Comparison of ENCODE assay signal across 14 cellular contexts in genomic region chr1:201490708-201491131, GRCh38. TPM values are rescaled to one million over a fixed set of nuclear protein-coding genes. Genes with fewer than 3 reads are reported as not detected.
A peak's percentile ranks its signal among the peaks of the same experiment; 100 is the strongest.
DNase-seq lines count a peak whose midpoint lies in the region; ATAC-seq, FAIRE-seq and TF ChIP-seq lines count a peak whose summit lies in the region.
"Had no signal": no experiment of that assay in that cellular context is flagged by ENCODE, and none has a peak within 500 bp of the region (broad histone marks: within the 10 kb centered on the region; RNA-seq: fewer than 3 reads in every experiment).

No MANE protein-coding gene starts in this region.

- H3K4me1 ChIP-seq in liver (ENCODE audit: control insufficient read depth in 4 of 4, insufficient read depth in 4 of 4, low read length in 3 of 4) (peaks cover 9 to 57% (median 46%) of the 10 kb centered on the region in 4 donors), HepG2 (ENCODE audit: insufficient read depth, low read length) (peaks cover 24% of the 10 kb centered on the region), suprapubic skin (peaks cover 77% of the 10 kb centered on the region)

- no peaks in the 10 kb centered on the region for H3K9me3 ChIP-seq in liver (ENCODE audit: control insufficient read depth in 4 of 4, low read length in 3 of 4)
- H3K9me3 ChIP-seq in HepG2 (ENCODE audit: low read length), result no peaks in the 10 kb centered on the region
- no peaks in the 10 kb centered on the region for H3K9me3 ChIP-seq in suprapubic skin

- no peak for DNase-seq in HepG2 (ENCODE audit: low spot score)
- DNase-seq in NCI-H2227 (lab: John Stamatoyannopoulos, UW; ENCODE audit: unreplicated experiment), result no peak
- no peak for DNase-seq in NCI-H187 (lab: John Stamatoyannopoulos, UW)
- no peak for DNase-seq in suprapubic skin (ENCODE audit: low spot score in 2 of 2)
- DNase-seq: foreskin keratinocyte, naive B cell, NCI-H1417 treated with DMSO at 0.1 percent for 48 hours, PC-9 had no signal

- H3K27me3 ChIP-seq in liver (ENCODE audit: control insufficient read depth in 4 of 4, insufficient read depth in 4 of 4, low read length in 3 of 4) (no peaks in the 10 kb centered on the region), HepG2 (ENCODE audit: control insufficient read depth in 1 of 2, insufficient read depth in 2 of 2, low read length in 2 of 2) (no peaks in the 10 kb centered on the region), suprapubic skin (no peaks in the 10 kb centered on the region)
- H3K27me3 ChIP-seq: foreskin keratinocyte had no signal

- in situ Hi-C loops in HepG2 (cut with HindIII; ENCODE audit: extremely low pct_ligation_motif_present, low pct_unique_long_range_greater_than_20kb), result no loop called here

- H4K20me1 ChIP-seq in HepG2 (ENCODE audit: insufficient read depth, low read length), result no peaks in the 10 kb centered on the region

- no peak overlapping the region for H3K4me3 Mint-ChIP-seq in dendritic cell treated with granulocyte-macrophage colony-stimulating factor and Interleukin-4, amounts not matched to agents 40 ng/mL and 50 ng/mL, for 4 days
- H3K4me3 Mint-ChIP-seq in nephron, result no peak overlapping the region
- H3K4me3 Mint-ChIP-seq: naive B cell; stimulated activated naive CD8-positive, alpha-beta T cell treated with anti-CD3 and anti-CD28 coated beads, Interleukin-15, Interleukin-2, amounts not matched to agents 100 ng/mL and 50 ng/mL, for 24 hours had no signal

- H3K27ac Mint-ChIP-seq in dendritic cell treated with granulocyte-macrophage colony-stimulating factor and Interleukin-4, amounts not matched to agents 40 ng/mL and 50 ng/mL, for 4 days, result peak overlapping the region; percentile 89
- peak overlapping the region; percentile 17 to 91 (median 88) for H3K27ac Mint-ChIP-seq in nephron
- H3K27ac Mint-ChIP-seq: stimulated activated naive CD8-positive, alpha-beta T cell treated with anti-CD3 and anti-CD28 coated beads, Interleukin-15, Interleukin-2, amounts not matched to agents 100 ng/mL and 50 ng/mL, for 24 hours had no signal

- TF ChIP-seq POLR2A in HepG2 (IDR thresholded peaks at IDR 0.05; ENCODE audit: insufficient read depth in 1 of 2, low read depth in 2 of 2, low read length in 2 of 2) (no peak), suprapubic skin (IDR thresholded peaks at IDR 0.05) (no peak)

- peaks cover 70% of the 10 kb centered on the region for H3K4me1 Mint-ChIP-seq in dendritic cell treated with granulocyte-macrophage colony-stimulating factor and Interleukin-4, amounts not matched to agents 40 ng/mL and 50 ng/mL, for 4 days (ENCODE audit: low read depth)
- peaks cover 81% of the 10 kb centered on the region for H3K4me1 Mint-ChIP-seq in nephron

- H3K36me3 Mint-ChIP-seq in dendritic cell treated with granulocyte-macrophage colony-stimulating factor and Interleukin-4, amounts not matched to agents 40 ng/mL and 50 ng/mL, for 4 days (ENCODE audit: low read depth), result peaks cover 98% of the 10 kb centered on the region
- no peaks in the 10 kb centered on the region for H3K36me3 Mint-ChIP-seq in nephron (ENCODE audit: low read depth)

- H3K79me2 ChIP-seq in HepG2 (ENCODE audit: insufficient read depth, low read length), result no peaks in the 10 kb centered on the region

- BruUV-seq in HepG2 (replicated peaks; lab: Mats Ljungman, UMichigan), result no TSS peak

- ATAC-seq in HepG2 (no peak), HG02571 (IDR thresholded peaks at IDR 0.05; ENCODE audit: unreplicated experiment) (no peak)
- ATAC-seq: activated CD4-positive, CD25-positive, alpha-beta regulatory T cell treated with anti-CD3 and anti-CD28 coated beads, Interleukin-2, amount 50 U/mL, for 24 hours; foreskin keratinocyte had no signal

- H3K9ac ChIP-seq in liver (ENCODE audit: low read depth in 1 of 2, low read length in 2 of 2), result no peak overlapping the region
- H3K9ac ChIP-seq in HepG2 (ENCODE audit: insufficient read depth, low read depth, low read length), result no peak overlapping the region

- H3K36me3 ChIP-seq in liver (ENCODE audit: control insufficient read depth in 4 of 4, insufficient read depth in 3 of 4, low read depth in 1 of 4, low read length in 3 of 4) (peaks cover 8 to 40% (median 31%) of the 10 kb centered on the region in 4 donors), HepG2 (replicated peaks in 1 of 2; ENCODE audit: control insufficient read depth in 1 of 2, insufficient read depth in 2 of 2, low read length in 2 of 2) (peaks cover 6 to 15% of the 10 kb centered on the region in 2 experiments; a peak in 2 of 5 replicates), suprapubic skin (peaks cover 29% of the 10 kb centered on the region)

- H3K9me3 Mint-ChIP-seq in dendritic cell treated with granulocyte-macrophage colony-stimulating factor and Interleukin-4, amounts not matched to agents 40 ng/mL and 50 ng/mL, for 4 days, result no peaks in the 10 kb centered on the region
- peaks cover 5% of the 10 kb centered on the region for H3K9me3 Mint-ChIP-seq in nephron
- H3K9me3 Mint-ChIP-seq: stimulated activated naive CD8-positive, alpha-beta T cell treated with anti-CD3 and anti-CD28 coated beads, Interleukin-15, Interleukin-2, amounts not matched to agents 100 ng/mL and 50 ng/mL, for 24 hours had no signal

- TF ChIP-seq CTCF in liver (IDR thresholded peaks at IDR 0.05; ENCODE audit: low read depth, low read length, missing input control), result no peak
- TF ChIP-seq CTCF in HepG2 (CRISPR knock-in tag; IDR thresholded peaks at IDR 0.05), result no peak
- TF ChIP-seq CTCF in nephron (IDR thresholded peaks at IDR 0.05; ENCODE audit: unreplicated experiment in 3 of 3), result no peak
- TF ChIP-seq CTCF in suprapubic skin (IDR thresholded peaks at IDR 0.05), result no peak

- no peak overlapping the region for H3K4me2 ChIP-seq in HepG2 (ENCODE audit: low read depth, low read length)

- CTCF ChIA-PET in HepG2 (lab: Yijun Ruan, JAX; ENCODE audit: low intra/inter-chr PET ratio, low total read pairs), result no interaction called here

- TF ChIP-seq EP300 in HepG2 (IDR thresholded peaks at IDR 0.05; ENCODE audit: low read depth in 2 of 2, low read length in 2 of 2) (no peak), HepG2 (CRISPR knock-in tag; IDR thresholded peaks at IDR 0.05; ENCODE audit: borderline replicate concordance) (no peak), suprapubic skin (IDR thresholded peaks at IDR 0.05) (no peak)

- no peaks in the 10 kb centered on the region for H3K27me3 Mint-ChIP-seq in dendritic cell treated with granulocyte-macrophage colony-stimulating factor and Interleukin-4, amounts not matched to agents 40 ng/mL and 50 ng/mL, for 4 days
- H3K27me3 Mint-ChIP-seq in nephron (ENCODE audit: low read depth), result peaks cover 8% of the 10 kb centered on the region
- H3K27me3 Mint-ChIP-seq: naive B cell; stimulated activated naive CD8-positive, alpha-beta T cell treated with anti-CD3 and anti-CD28 coated beads, Interleukin-15, Interleukin-2, amounts not matched to agents 100 ng/mL and 50 ng/mL, for 24 hours had no signal

- H3K27ac ChIP-seq in liver (ENCODE audit: low read depth in 1 of 2, low read length in 2 of 2) (no peak overlapping the region), HepG2 (ENCODE audit: extremely low read length, insufficient read depth, low read length) (no peak overlapping the region), suprapubic skin (no peak overlapping the region)
- H3K27ac ChIP-seq: foreskin keratinocyte had no signal

- FAIRE-seq in HepG2 (lab: Jason Lieb, UNC), result no peak

- WGBS in liver, result 44% methylated on average over 3 of the region's 3 CpGs
- 84% methylated on average over 3 of the region's 3 CpGs for WGBS in HepG2 (ENCODE audit: low lambda C conversion rate)
- WGBS in suprapubic skin, result 44% methylated on average over 3 of the region's 3 CpGs

- intact Hi-C loops in HepG2 (cut with micrococcal nuclease; ENCODE audit: unreplicated experiment), result no loop called here
- intact Hi-C loops in dendritic cell treated with granulocyte-macrophage colony-stimulating factor and Interleukin-4, amounts not matched to agents 40 ng/mL and 50 ng/mL, for 4 days (cut with micrococcal nuclease), result no loop called here

- no peak overlapping the region for H2AFZ ChIP-seq in HepG2 (ENCODE audit: low read length)
- H2AFZ ChIP-seq: PC-9 had no signal

- TF ChIP-seq RAD21 in liver (IDR thresholded peaks at IDR 0.05), result no peak
- no peak for TF ChIP-seq RAD21 in HepG2 (CRISPR knock-in tag; IDR thresholded peaks at IDR 0.05)

- H3K4me3 ChIP-seq in liver (ENCODE audit: low read depth in 1 of 3, low read length in 3 of 3) (no peak overlapping the region), HepG2 (replicated peaks in 1 of 3; ENCODE audit: insufficient read depth in 1 of 3, low read depth in 2 of 3, low read length in 3 of 3) (no peak overlapping the region), suprapubic skin (no peak overlapping the region)
- H3K4me3 ChIP-seq: PC-9 had no signal

- POLR2A ChIA-PET in HepG2 (lab: Yijun Ruan, JAX), result interaction anchor here (1.5 kb wide), 1 partner anchor 13 kb away, joined by 3 read pairs; no protein-coding TSS in a partner anchor

RNA-seq across cellular contexts. Expression of gene CSRP1, which starts 16.2 kb away (rescaled TPM):
- 10 to 100 TPM; 42.7 to 96.9 TPM for total RNA-seq in liver
- polyA plus RNA-seq in liver, result 10 to 100 TPM; 49.3 to 87.2 TPM
- 68.9 and 70.8 TPM in 2 replicates for total RNA-seq in HepG2 (2016; rRNA removed; fragmentation: Illumina TruSeq; extraction: Trizol)
- 12.3 and 12.8 TPM in 2 replicates for total RNA-seq in HepG2 (2016; cell fraction: cytosol; rRNA removed; fragmentation: Illumina TruSeq; extraction: Trizol; ENCODE audit: low read depth)
- 66.1 and 69.5 TPM in 2 replicates for total RNA-seq in HepG2 (2016; cell fraction: insoluble cytoplasmic fraction; rRNA removed; fragmentation: Illumina TruSeq; extraction: Trizol)
- 28.9 and 33.8 TPM in 2 replicates for total RNA-seq in HepG2 (2016; cell fraction: membrane; rRNA removed; fragmentation: Illumina TruSeq; extraction: Trizol)
- 35.6 and 44.2 TPM in 2 replicates for total RNA-seq in HepG2 (2016; cell fraction: nucleus; rRNA removed; fragmentation: Illumina TruSeq; extraction: Trizol)
- 14.5 and 17.7 TPM in 2 replicates for polyA plus RNA-seq in HepG2 (2011; rRNA removed)
- 15.2 and 17.2 TPM in 2 replicates for polyA plus RNA-seq in HepG2 (2011; cell fraction: cytosol; rRNA removed)
- 10.9 and 14.9 TPM in 2 replicates for polyA plus RNA-seq in HepG2 (2011; cell fraction: nucleus; rRNA removed)
- polyA plus RNA-seq in HepG2 (2012), result 9.9 and 18.8 TPM in 2 replicates
- 15.3 and 18.6 TPM in 2 replicates for polyA plus RNA-seq in HepG2 (2016; cell fraction: cytosol; fragmentation: Illumina TruSeq; extraction: Trizol; ENCODE audit: low read depth)
- 83.1 and 92.4 TPM in 2 replicates for polyA plus RNA-seq in HepG2 (2016; cell fraction: insoluble cytoplasmic fraction; fragmentation: Illumina TruSeq; extraction: Trizol; ENCODE audit: low read depth)
- polyA plus RNA-seq in HepG2 (2016; cell fraction: membrane; fragmentation: Illumina TruSeq; extraction: Trizol; ENCODE audit: low read depth), result 29.6 and 30.8 TPM in 2 replicates
- polyA plus RNA-seq in HepG2 (2016; cell fraction: nucleus; fragmentation: Illumina TruSeq; extraction: Trizol; ENCODE audit: insufficient read depth, low read depth), result 54.3 and 54.9 TPM in 2 replicates
- 22.9 and 266 TPM in 2 replicates for polyA minus RNA-seq in HepG2 (2011; rRNA and poly(A)+ RNA removed; ENCODE audit: low replicate concordance)
- 8.4 and 9.1 TPM in 2 replicates for polyA minus RNA-seq in HepG2 (2011; cell fraction: cytosol; rRNA and poly(A)+ RNA removed)
- polyA minus RNA-seq in HepG2 (2011; cell fraction: nucleus; rRNA and poly(A)+ RNA removed), result 9.1 and 11.7 TPM in 2 replicates
- total RNA-seq in suprapubic skin, result 100 to 1,000 TPM; 379 to 436 (median 414) TPM

RNA-seq across cellular contexts. Expression of gene PHLDA3, which starts 21.7 kb away (rescaled TPM):
- 1 to 10 TPM in 1 of 2 donors, under 1 TPM in 1; 0.67 to 1.4 TPM for total RNA-seq in liver
- 1 to 10 TPM in 1 of 2 donors, under 1 TPM in 1; 0.36 to 2.2 TPM for polyA plus RNA-seq in liver
- total RNA-seq in HepG2 (2016; rRNA removed; fragmentation: Illumina TruSeq; extraction: Trizol), result 29.1 and 33.6 TPM in 2 replicates
- 13.4 and 13.7 TPM in 2 replicates for total RNA-seq in HepG2 (2016; cell fraction: cytosol; rRNA removed; fragmentation: Illumina TruSeq; extraction: Trizol; ENCODE audit: low read depth)
- 29.0 and 34.8 TPM in 2 replicates for total RNA-seq in HepG2 (2016; cell fraction: insoluble cytoplasmic fraction; rRNA removed; fragmentation: Illumina TruSeq; extraction: Trizol)
- total RNA-seq in HepG2 (2016; cell fraction: membrane; rRNA removed; fragmentation: Illumina TruSeq; extraction: Trizol), result 27.3 and 32.8 TPM in 2 replicates
- total RNA-seq in HepG2 (2016; cell fraction: nucleus; rRNA removed; fragmentation: Illumina TruSeq; extraction: Trizol), result 15.5 and 17.9 TPM in 2 replicates
- 16.7 and 25.1 TPM in 2 replicates for polyA plus RNA-seq in HepG2 (2011; rRNA removed)
- polyA plus RNA-seq in HepG2 (2011; cell fraction: cytosol; rRNA removed), result 18.1 and 31.9 TPM in 2 replicates
- 18.6 and 19.4 TPM in 2 replicates for polyA plus RNA-seq in HepG2 (2011; cell fraction: nucleus; rRNA removed)
- 6.9 and 12.1 TPM in 2 replicates for polyA plus RNA-seq in HepG2 (2012)
- polyA plus RNA-seq in HepG2 (2016; cell fraction: cytosol; fragmentation: Illumina TruSeq; extraction: Trizol; ENCODE audit: low read depth), result 23.0 and 26.1 TPM in 2 replicates
- polyA plus RNA-seq in HepG2 (2016; cell fraction: insoluble cytoplasmic fraction; fragmentation: Illumina TruSeq; extraction: Trizol; ENCODE audit: low read depth), result 47.7 and 53.8 TPM in 2 replicates
- polyA plus RNA-seq in HepG2 (2016; cell fraction: membrane; fragmentation: Illumina TruSeq; extraction: Trizol; ENCODE audit: low read depth), result 39.2 and 43.9 TPM in 2 replicates
- 43.9 and 44.6 TPM in 2 replicates for polyA plus RNA-seq in HepG2 (2016; cell fraction: nucleus; fragmentation: Illumina TruSeq; extraction: Trizol; ENCODE audit: insufficient read depth, low read depth)
- 16.2 and 21.4 TPM in 2 replicates for polyA minus RNA-seq in HepG2 (2011; rRNA and poly(A)+ RNA removed; ENCODE audit: low replicate concordance)
- polyA minus RNA-seq in HepG2 (2011; cell fraction: cytosol; rRNA and poly(A)+ RNA removed), result 11.5 and 15.4 TPM in 2 replicates
- polyA minus RNA-seq in HepG2 (2011; cell fraction: nucleus; rRNA and poly(A)+ RNA removed), result 13.6 and 15.2 TPM in 2 replicates
- 10 to 100 TPM; 31.5 to 61.1 (median 44.5) TPM for total RNA-seq in suprapubic skin

RNA-seq across cellular contexts. Expression of gene NAV1, which starts 48.2 kb away (rescaled TPM):
- total RNA-seq in liver, result 1 to 10 TPM; 1.2 to 2.0 TPM
- polyA plus RNA-seq in liver, result 1 to 10 TPM; 1.1 to 1.4 TPM
- total RNA-seq in HepG2 (2016; rRNA removed; fragmentation: Illumina TruSeq; extraction: Trizol), result 0.01 TPM in 1 of 2 replicates, not detected in the other
- total RNA-seq in HepG2 (2016; cell fraction: cytosol; rRNA removed; fragmentation: Illumina TruSeq; extraction: Trizol; ENCODE audit: low read depth), result not detected in 2 replicates
- 0.02 TPM in 1 of 2 replicates, not detected in the other for total RNA-seq in HepG2 (2016; cell fraction: insoluble cytoplasmic fraction; rRNA removed; fragmentation: Illumina TruSeq; extraction: Trizol)
- under 0.01 TPM in 1 of 2 replicates, not detected in the other for total RNA-seq in HepG2 (2016; cell fraction: membrane; rRNA removed; fragmentation: Illumina TruSeq; extraction: Trizol)
- not detected in 2 replicates for total RNA-seq in HepG2 (2016; cell fraction: nucleus; rRNA removed; fragmentation: Illumina TruSeq; extraction: Trizol)
- polyA plus RNA-seq in HepG2 (2011; rRNA removed), result 0.04 TPM in 1 of 2 replicates, not detected in the other
- polyA plus RNA-seq in HepG2 (2011; cell fraction: cytosol; rRNA removed), result not detected in 2 replicates
- polyA plus RNA-seq in HepG2 (2011; cell fraction: nucleus; rRNA removed), result 0.03 TPM in 1 of 2 replicates, not detected in the other
- polyA plus RNA-seq in HepG2 (2012), result 0.01 TPM in 2 replicates
- not detected in 2 replicates for polyA plus RNA-seq in HepG2 (2016; cell fraction: cytosol; fragmentation: Illumina TruSeq; extraction: Trizol; ENCODE audit: low read depth)
- not detected in 2 replicates for polyA plus RNA-seq in HepG2 (2016; cell fraction: insoluble cytoplasmic fraction; fragmentation: Illumina TruSeq; extraction: Trizol; ENCODE audit: low read depth)
- polyA plus RNA-seq in HepG2 (2016; cell fraction: membrane; fragmentation: Illumina TruSeq; extraction: Trizol; ENCODE audit: low read depth), result not detected in 2 replicates
- polyA plus RNA-seq in HepG2 (2016; cell fraction: nucleus; fragmentation: Illumina TruSeq; extraction: Trizol; ENCODE audit: insufficient read depth, low read depth), result not detected in 2 replicates
- polyA minus RNA-seq in HepG2 (2011; rRNA and poly(A)+ RNA removed; ENCODE audit: low replicate concordance), result 0.04 and 0.75 TPM in 2 replicates
- polyA minus RNA-seq in HepG2 (2011; cell fraction: cytosol; rRNA and poly(A)+ RNA removed), result not detected in 2 replicates
- polyA minus RNA-seq in HepG2 (2011; cell fraction: nucleus; rRNA and poly(A)+ RNA removed), result not detected in 2 replicates
- total RNA-seq in suprapubic skin, result 10 to 100 TPM; 17.4 to 36.9 (median 25.5) TPM

Comparison
In these comparisons a context has a peak if more than half of its experiments do, and no peak if none do; other contexts are left out.
1. RNA of gene PHLDA3, which starts 21.7 kb away (total RNA-seq): 31.5 to 61.1 TPM in suprapubic skin and 13.4 to 34.8 TPM in HepG2; 0.67 to 1.4 TPM in liver; every median in the first group is over 4 times any median in the second.
2. RNA of gene NAV1, which starts 48.2 kb away (total RNA-seq): 17.4 to 36.9 TPM in suprapubic skin; 1.2 to 2.0 TPM in liver and under 0.01 to 0.02 TPM in HepG2; every median in the first group is over 4 times any median in the second.